Comparison of ENCODE assay signal across 8 cellular contexts in the genomic region with DNA sequence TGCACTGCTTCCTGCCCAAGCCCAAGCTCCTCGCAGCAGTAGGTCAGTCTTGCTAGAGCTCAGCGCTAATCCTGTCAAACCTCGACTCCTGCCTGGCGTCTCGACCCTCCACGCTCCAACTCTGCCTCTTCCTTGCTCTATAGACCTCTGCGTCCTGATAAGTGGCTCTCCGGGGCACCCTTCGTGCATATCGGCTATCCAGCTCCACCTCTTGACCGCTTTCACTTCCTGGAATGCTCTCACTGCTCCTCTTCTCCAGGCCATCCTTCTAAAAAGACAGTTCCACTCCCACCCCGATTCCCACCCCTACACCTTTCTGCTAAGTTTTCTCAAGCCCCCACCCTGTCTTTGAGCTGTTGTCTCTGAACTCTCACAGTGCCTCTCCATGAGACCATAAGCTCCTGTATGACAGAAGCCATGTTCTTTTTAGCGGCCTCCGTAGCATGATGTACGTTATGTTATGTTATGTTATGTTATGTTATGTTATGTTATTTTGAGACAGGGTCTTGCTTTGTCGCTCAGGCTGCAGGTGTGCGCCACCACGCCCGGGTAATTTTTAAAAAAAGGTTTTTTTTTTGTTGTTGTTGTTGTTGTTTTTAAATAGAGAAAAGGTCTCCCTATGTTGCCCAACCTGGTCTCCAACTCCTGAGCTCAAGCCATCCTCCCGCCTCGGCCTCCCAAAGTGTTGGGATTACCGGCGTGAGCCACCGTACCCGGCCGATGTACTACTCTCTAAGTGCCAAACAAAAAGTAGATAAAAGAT. TPM values are rescaled to one million over a fixed set of nuclear protein-coding genes. Genes with fewer than 3 reads are reported as not detected.
DNase-seq lines count a peak whose midpoint lies in the region; ATAC-seq, FAIRE-seq and TF ChIP-seq lines count a peak whose summit lies in the region.

No MANE protein-coding gene starts in this region.

- TF ChIP-seq CTCF in 22Rv1 (IDR thresholded peaks at IDR 0.05) (no peak), GM12864 (IDR thresholded peaks at IDR 0.05; ENCODE audit: low read depth, low read length, missing control alignments) (no peak), astrocyte of the cerebellum (IDR thresholded peaks at IDR 0.05; ENCODE audit: low read depth, low read length, missing control alignments) (no peak), kidney (IDR thresholded peaks at IDR 0.05; ENCODE audit: borderline replicate concordance, extremely low read depth, insufficient read depth) (no peak), stomach (IDR thresholded peaks at IDR 0.05) (no peak)

- no peak for TF ChIP-seq POLR2A in stomach (IDR thresholded peaks at IDR 0.05)

- in situ Hi-C loops in astrocyte of the cerebellum (cut with HindIII; ENCODE audit: low sequenced_read_pairs), result no loop called here

- peaks cover 25 to 39% of the 10 kb centered on the region in 2 donors for H3K4me1 ChIP-seq in kidney (ENCODE audit: control insufficient read depth in 1 of 2, insufficient read depth in 1 of 2, low read depth in 1 of 2, low read length in 2 of 2)
- H3K4me1 ChIP-seq in stomach, result peaks cover 37 to 73% (median 61%) of the 10 kb centered on the region in 4 donors

- TF ChIP-seq EP300 in stomach (IDR thresholded peaks at IDR 0.05), result no peak

- FAIRE-seq in kidney (lab: Jason Lieb, UNC), result no peak

- H3K4me3 ChIP-seq in GM12864 (ENCODE audit: low read depth, low read length), result peak overlapping the region; percentile 76
- peak overlapping the region; percentile 97 for H3K4me3 ChIP-seq in astrocyte of the cerebellum (ENCODE audit: low read depth, low read length)
- H3K4me3 ChIP-seq in kidney (ENCODE audit: low read length in 2 of 2), result peak overlapping the region; percentile 95 to 100
- peak overlapping the region; percentile 65 to 89 (median 84) for H3K4me3 ChIP-seq in stomach

- H3K9ac ChIP-seq in kidney (ENCODE audit: low read length in 2 of 2), result peak overlapping the region; percentile 94 to 99

- no peaks in the 10 kb centered on the region for H3K27me3 ChIP-seq in stomach

- peak overlapping the region; percentile 87 for H3K27ac ChIP-seq in 22Rv1
- peak overlapping the region; percentile 98 to 99 for H3K27ac ChIP-seq in kidney (ENCODE audit: low read depth in 2 of 2, low read length in 2 of 2)
- peak overlapping the region; percentile 94 to 99 (median 97) for H3K27ac ChIP-seq in stomach

- DNase-seq in GM12864 (ENCODE audit: low read depth) (no peak), NCI-H774 (lab: John Stamatoyannopoulos, UW) (peak; percentile 66), astrocyte of the cerebellum (ENCODE audit: low read depth) (no peak), kidney (no peak), stomach (peak; percentile 41)

- H3K9me3 ChIP-seq in kidney (ENCODE audit: control insufficient read depth in 1 of 2, low read length in 2 of 2), result no peaks in the 10 kb centered on the region
- no peaks in the 10 kb centered on the region for H3K9me3 ChIP-seq in stomach

- H3K36me3 ChIP-seq in kidney (ENCODE audit: control insufficient read depth in 1 of 2, insufficient read depth in 2 of 2, low read length in 2 of 2) (peaks cover 1 to 3% of the 10 kb centered on the region in 2 donors), stomach (peaks cover 6 to 21% (median 18%) of the 10 kb centered on the region in 4 donors)

- ATAC-seq in HG02763 (IDR thresholded peaks at IDR 0.05; ENCODE audit: unreplicated experiment) (no peak), HG03571 (IDR thresholded peaks at IDR 0.05; ENCODE audit: unreplicated experiment) (no peak)

- 7 to 14% (median 12%) methylated on average over 26 of the region's 26 CpGs for WGBS in stomach, 5 donors

- intact Hi-C loops in kidney (cut with DNase I), result no loop called here
- intact Hi-C loops in stomach (cut with DNase I; ENCODE audit: low total_unique reads), result no loop called here

RNA-seq across cellular contexts. Expression of a gene that starts 0.6 kb away (rescaled TPM):
- 68.2 TPM for total RNA-seq in kidney
- polyA plus RNA-seq in kidney (ENCODE audit: insufficient read depth, low read depth, low replicate concordance), result 242 TPM
- total RNA-seq in stomach, result 10 to 100 TPM in 4 of 5 donors, 1 to 10 TPM in 1; 9.8 to 96.3 (median 31.8) TPM
- 100 to 1,000 TPM in 2 of 3 donors, 10 to 100 TPM in 1; 93.8 to 153 (median 148) TPM for polyA plus RNA-seq in stomach

RNA-seq across cellular contexts. Expression of a gene that starts 8.8 kb away (rescaled TPM):
- total RNA-seq in kidney (15.1 TPM), stomach (1 to 10 TPM in 4 of 5 donors, under 1 TPM in 1; 0.58 to 9.5 (median 5.9) TPM)
- polyA plus RNA-seq in kidney (ENCODE audit: insufficient read depth, low read depth, low replicate concordance) (139 TPM), stomach (1 to 10 TPM in 2 of 3 donors, under 1 TPM in 1; 0.65 to 1.6 (median 1.4) TPM)

RNA-seq across cellular contexts. Expression of a gene that starts 27.5 kb away (rescaled TPM):
- total RNA-seq in kidney (51.1 TPM), stomach (10 to 100 TPM in 4 of 5 donors, 1 to 10 TPM in 1; 2.9 to 75.9 (median 23.8) TPM)
- polyA plus RNA-seq in kidney (ENCODE audit: insufficient read depth, low read depth, low replicate concordance) (21.9 TPM), stomach (10 to 100 TPM; 10.1 to 17.3 (median 14.9) TPM)

RNA-seq across cellular contexts. Expression of a gene that starts 54.5 kb away (rescaled TPM):
- total RNA-seq in kidney, result 52.1 TPM
- polyA plus RNA-seq in kidney (ENCODE audit: insufficient read depth, low read depth, low replicate concordance), result 40.2 TPM
- total RNA-seq in stomach, result 100 to 1,000 TPM in 1 of 5 donors, 10 to 100 TPM in 2, 1 to 10 TPM in 2; 3.2 to 114 (median 24.1) TPM
- 10 to 100 TPM; 20.7 to 52.6 (median 23.8) TPM for polyA plus RNA-seq in stomach

RNA-seq across cellular contexts. Expression of a gene that starts 55.2 kb away (rescaled TPM):
- total RNA-seq in kidney, result 1.6 TPM
- 0.99 TPM for polyA plus RNA-seq in kidney (ENCODE audit: insufficient read depth, low read depth, low replicate concordance)
- 1 to 10 TPM in 2 of 5 donors, under 1 TPM in 2, not detected in 1; 0.45 to 3.5 (median 1.3) TPM for total RNA-seq in stomach
- 1 to 10 TPM in 2 of 3 donors, under 1 TPM in 1; 0.92 to 2.6 (median 1.2) TPM for polyA plus RNA-seq in stomach

Comparison
In these comparisons a context has a peak if more than half of its experiments do, and no peak if none do; other contexts are left out.
1. DNase-seq: peak in NCI-H774 (single experiment) and stomach (single experiment); none in GM12864 (single experiment), astrocyte of the cerebellum (single experiment) and kidney (single experiment).
2. Peak in every context shown above with its lines, with median percentiles within 50 percentile points of each other: H3K27ac ChIP-seq and H3K4me3 ChIP-seq.